Comparison of ENCODE assay signal across 8 cellular contexts in the genomic region with DNA sequence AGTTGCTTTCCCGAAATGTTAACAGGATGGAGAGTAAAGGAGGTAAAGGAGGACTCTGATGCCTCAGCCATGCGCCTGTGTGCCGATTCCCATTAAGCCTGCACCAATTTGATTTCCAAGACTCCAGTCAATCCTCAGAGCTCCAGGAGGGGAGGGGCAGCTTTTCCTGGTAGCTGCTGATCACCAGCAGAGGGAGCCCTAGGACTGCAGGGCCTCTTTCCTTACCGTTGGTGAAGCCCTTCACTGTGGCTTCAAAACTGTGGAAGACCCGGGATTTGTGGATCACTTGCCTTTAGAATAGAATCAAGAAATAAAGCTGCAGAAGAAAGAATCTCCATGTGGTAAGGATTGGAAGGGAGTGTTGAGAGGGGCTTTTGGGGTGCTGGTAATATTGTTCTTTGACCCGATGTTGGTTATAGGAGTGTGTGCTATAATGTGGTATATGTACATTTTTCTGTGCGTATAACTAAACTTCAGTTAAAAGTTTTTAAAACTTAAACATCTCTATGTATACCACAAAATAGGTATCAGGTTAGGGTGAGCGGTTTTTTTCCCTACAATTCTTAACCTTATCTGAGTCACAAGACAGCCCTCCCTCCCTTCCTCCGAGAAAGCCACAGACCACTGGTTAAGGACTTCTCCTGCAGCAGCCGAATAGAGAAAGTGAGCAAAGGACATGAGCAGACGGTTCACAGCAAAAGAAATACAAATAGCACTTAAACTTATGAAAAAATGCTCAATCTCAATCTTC. TPM values are rescaled to one million over a fixed set of nuclear protein-coding genes. Genes with fewer than 3 reads are reported as not detected.
DNase-seq lines count a peak whose midpoint lies in the region; ATAC-seq and TF ChIP-seq lines count a peak whose summit lies in the region.

No MANE protein-coding gene starts in this region.

- no peaks in the 10 kb centered on the region for H3K9me3 Mint-ChIP-seq in CD8-positive, alpha-beta memory T cell
- no peaks in the 10 kb centered on the region for H3K9me3 Mint-ChIP-seq in activated T-cell treated with anti-CD3 and anti-CD28 coated beads, Interleukin-2, amount 50 U/mL, for 24 hours
- H3K9me3 Mint-ChIP-seq in nephron progenitor cell, result no peaks in the 10 kb centered on the region

- CTCF ChIA-PET in CD8-positive, alpha-beta memory T cell (lab: Charles Lee), result interaction anchor here (0.8 to 9.9 kb wide), 23 partner anchors 7 to 466 kb away, joined by 3 to 396 read pairs (median 5); a partner anchor contains a TSS

- ATAC-seq in HG02970 (IDR thresholded peaks at IDR 0.05; ENCODE audit: low FRiP score, unreplicated experiment), result no peak

- peak overlapping the region; percentile 36 for H3K27ac ChIP-seq in CD8-positive, alpha-beta memory T cell (ENCODE audit: low read depth, low read length)

- TF ChIP-seq CTCF in nephron progenitor cell (IDR thresholded peaks at IDR 0.05), result peak; percentile 80

- H3K36me3 Mint-ChIP-seq in CD8-positive, alpha-beta memory T cell, result peaks cover 3 to 16% (median 9%) of the 10 kb centered on the region in 3 donors
- H3K36me3 Mint-ChIP-seq in activated T-cell treated with anti-CD3 and anti-CD28 coated beads, Interleukin-2, amount 50 U/mL, for 24 hours (ENCODE audit: low read depth), result no peaks in the 10 kb centered on the region
- no peaks in the 10 kb centered on the region for H3K36me3 Mint-ChIP-seq in nephron progenitor cell (ENCODE audit: low read depth)

- peaks cover 47% of the 10 kb centered on the region for H3K4me1 ChIP-seq in CD8-positive, alpha-beta memory T cell (ENCODE audit: insufficient read depth, low read length)

- DNase-seq in CD8-positive, alpha-beta memory T cell, result peak; percentile 59 to 79 (median 70)
- DNase-seq in HUDEP-2 (lab: John Stamatoyannopoulos, UW; ENCODE audit: unreplicated experiment in 76 of 76), result peak in 65 of 76 experiments; percentile 8 to 81 (median 56)
- DNase-seq in OCI-M1 (lab: John Stamatoyannopoulos, UW), result peak; percentile 85
- DNase-seq in activated T-cell treated with anti-CD3 and anti-CD28 coated beads, Interleukin-2, amount 50 U/mL, for 24 hours, result peak; percentile 71
- DNase-seq in fibroblast of gingiva (ENCODE audit: low read depth), result peak; percentile 58
- DNase-seq in nephron progenitor cell, result peak; percentile 69
- DNase-seq in superior temporal gyrus (ENCODE audit: extremely low spot score), result peak; percentile 81

- peaks cover 53 to 65% (median 63%) of the 10 kb centered on the region in 3 donors for H3K4me1 Mint-ChIP-seq in CD8-positive, alpha-beta memory T cell
- peaks cover 61% of the 10 kb centered on the region for H3K4me1 Mint-ChIP-seq in activated T-cell treated with anti-CD3 and anti-CD28 coated beads, Interleukin-2, amount 50 U/mL, for 24 hours (ENCODE audit: low read depth)
- peaks cover 22% of the 10 kb centered on the region for H3K4me1 Mint-ChIP-seq in nephron progenitor cell

- H3K27me3 ChIP-seq in CD8-positive, alpha-beta memory T cell (ENCODE audit: insufficient read depth, low read length, poor library complexity, severe bottlenecking), result no peaks in the 10 kb centered on the region

- H3K4me3 ChIP-seq in CD8-positive, alpha-beta memory T cell (ENCODE audit: low read length), result peak overlapping the region; percentile 48

- H3K27ac Mint-ChIP-seq in CD8-positive, alpha-beta memory T cell, result peak overlapping the region; percentile 83 to 95 (median 89)
- peak overlapping the region; percentile 27 for H3K27ac Mint-ChIP-seq in activated T-cell treated with anti-CD3 and anti-CD28 coated beads, Interleukin-2, amount 50 U/mL, for 24 hours
- H3K27ac Mint-ChIP-seq in nephron progenitor cell, result no peak overlapping the region

- POLR2A ChIA-PET in CD8-positive, alpha-beta memory T cell (lab: Charles Lee), result interaction anchor here (0.5 to 1.2 kb wide), 4 partner anchors 93 to 393 kb away, joined by 4 to 11 read pairs (median 6); a partner anchor contains a TSS

- H3K36me3 ChIP-seq in CD8-positive, alpha-beta memory T cell (ENCODE audit: insufficient read depth, low read length), result no peaks in the 10 kb centered on the region

- no peaks in the 10 kb centered on the region for H3K27me3 Mint-ChIP-seq in CD8-positive, alpha-beta memory T cell
- no peaks in the 10 kb centered on the region for H3K27me3 Mint-ChIP-seq in activated T-cell treated with anti-CD3 and anti-CD28 coated beads, Interleukin-2, amount 50 U/mL, for 24 hours
- H3K27me3 Mint-ChIP-seq in nephron progenitor cell (ENCODE audit: low read depth, poor library complexity), result peaks cover 8% of the 10 kb centered on the region

- H3K4me3 Mint-ChIP-seq in CD8-positive, alpha-beta memory T cell, result peak overlapping the region; percentile 81 to 93 (median 84)
- peak overlapping the region; percentile 66 for H3K4me3 Mint-ChIP-seq in activated T-cell treated with anti-CD3 and anti-CD28 coated beads, Interleukin-2, amount 50 U/mL, for 24 hours
- H3K4me3 Mint-ChIP-seq in nephron progenitor cell, result no peak overlapping the region

- H3K9me3 ChIP-seq in CD8-positive, alpha-beta memory T cell (ENCODE audit: low read length), result no peaks in the 10 kb centered on the region

RNA-seq across cellular contexts. Expression of a gene that starts 6.9 kb away (rescaled TPM):
- total RNA-seq in CD8-positive, alpha-beta memory T cell, result 10 to 100 TPM; 24.8 to 25.7 TPM
- polyA plus RNA-seq in CD8-positive, alpha-beta memory T cell, result 35.1 TPM

RNA-seq across cellular contexts. Expression of a gene that starts 29.6 kb away (rescaled TPM):
- total RNA-seq in CD8-positive, alpha-beta memory T cell, result not detected
- not detected for polyA plus RNA-seq in CD8-positive, alpha-beta memory T cell

RNA-seq across cellular contexts. Expression of a gene that starts 30.5 kb away (rescaled TPM):
- total RNA-seq in CD8-positive, alpha-beta memory T cell, result not detected
- not detected for polyA plus RNA-seq in CD8-positive, alpha-beta memory T cell
